In the genomic region with DNA sequence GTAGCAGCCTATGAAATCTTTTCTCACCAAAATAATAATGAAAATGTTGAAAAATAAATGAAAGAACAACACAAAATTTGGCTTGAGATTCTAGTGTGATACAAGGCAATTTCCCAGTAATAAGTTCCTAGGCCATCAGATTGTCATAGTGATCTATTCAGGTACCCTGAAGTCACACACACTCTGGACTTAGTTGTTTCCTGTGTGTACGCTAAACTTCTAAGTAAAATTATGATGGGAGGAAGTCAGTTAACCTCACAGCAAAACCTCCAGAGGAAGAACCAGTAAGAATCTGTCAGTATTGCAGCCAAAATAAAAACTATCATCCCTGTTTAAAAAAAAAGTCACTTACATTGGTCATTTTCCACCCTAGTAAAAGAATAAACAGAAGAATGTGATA, we compare ENCODE assay signal across 18 cellular contexts.
DNase-seq lines count a peak whose midpoint lies in the region; ATAC-seq and TF ChIP-seq lines count a peak whose summit lies in the region.
"Had no signal": no experiment of that assay in that cellular context is flagged by ENCODE, and none has a peak within 500 bp of the region (broad histone marks: within the 10 kb centered on the region; RNA-seq: fewer than 3 reads in every experiment).

No MANE protein-coding gene starts in this region.

- POLR2A ChIA-PET in activated CD8-positive, alpha-beta T cell treated with anti-CD3 and anti-CD28 coated beads for 36 hours (lab: Charles Lee) = no interaction called here

- no peak overlapping the region for H2AFZ ChIP-seq in DND-41 (ENCODE audit: low read depth, low read length)

- H3K36me3 ChIP-seq in DND-41 (ENCODE audit: insufficient read depth, low read length) (no peaks in the 10 kb centered on the region), KOPT-K1 (ENCODE audit: insufficient read depth, low read length) (no peaks in the 10 kb centered on the region)

- no peak for TF ChIP-seq CTCF in DND-41 (IDR thresholded peaks at IDR 0.05; ENCODE audit: borderline replicate concordance, extremely low read depth, low read length, poor library complexity, severe bottlenecking)
- no peak for TF ChIP-seq CTCF in activated CD8-positive, alpha-beta T cell treated with anti-CD3 and anti-CD28 coated beads for 36 hours (IDR thresholded peaks at IDR 0.05)

- H4K20me1 ChIP-seq in DND-41 (ENCODE audit: insufficient read depth, low read length) = no peaks in the 10 kb centered on the region

- no peaks in the 10 kb centered on the region for H3K27me3 ChIP-seq in DND-41 (ENCODE audit: insufficient read depth, low read length, poor library complexity)

- H3K9me3 ChIP-seq in DND-41 (ENCODE audit: insufficient read depth, low read length, severe bottlenecking) (no peaks in the 10 kb centered on the region), KOPT-K1 (ENCODE audit: insufficient read depth, low read length, poor library complexity, severe bottlenecking) (peaks cover 10% of the 10 kb centered on the region)

- peaks cover 14% of the 10 kb centered on the region for H3K4me1 Mint-ChIP-seq in activated naive CD4-positive, alpha-beta T cell treated with anti-CD3 and anti-CD28 coated beads, Interleukin-2, amount 10 ng/mL, durations not matched to agents 7 days and 5 days
- H3K4me1 Mint-ChIP-seq in activated CD8-positive, alpha-beta T cell treated with anti-CD3 and anti-CD28 coated beads for 36 hours (ENCODE audit: low read depth) = peaks cover 7% of the 10 kb centered on the region
- H3K4me1 Mint-ChIP-seq: B cell, CD14-positive monocyte had no signal

- H3K4me3 Mint-ChIP-seq in activated naive CD4-positive, alpha-beta T cell treated with anti-CD3 and anti-CD28 coated beads, Interleukin-2, amount 10 ng/mL, durations not matched to agents 7 days and 5 days = no peak overlapping the region
- H3K4me3 Mint-ChIP-seq in activated CD8-positive, alpha-beta T cell treated with anti-CD3 and anti-CD28 coated beads for 36 hours = no peak overlapping the region
- H3K4me3 Mint-ChIP-seq: B cell; CD14-positive monocyte; CD8-positive, alpha-beta T cell; HFFc6 had no signal

- H3K36me3 Mint-ChIP-seq in activated naive CD4-positive, alpha-beta T cell treated with anti-CD3 and anti-CD28 coated beads, Interleukin-2, amount 10 ng/mL, durations not matched to agents 7 days and 5 days = no peaks in the 10 kb centered on the region
- no peaks in the 10 kb centered on the region for H3K36me3 Mint-ChIP-seq in activated CD8-positive, alpha-beta T cell treated with anti-CD3 and anti-CD28 coated beads for 36 hours (ENCODE audit: low read depth)
- H3K36me3 Mint-ChIP-seq: CD14-positive monocyte; CD8-positive, alpha-beta T cell had no signal

- DNase-seq in activated naive CD4-positive, alpha-beta T cell treated with anti-CD3 and anti-CD28 coated beads, Interleukin-2, amount 10 ng/mL, durations not matched to agents 7 days and 5 days = no peak
- DNase-seq in activated naive CD4-positive, alpha-beta T cell treated with Interleukin-2 at 50 U/mL for 16 hours = no peak
- DNase-seq in DND-41 (peak; percentile 30), HUDEP-2 (lab: John Stamatoyannopoulos, UW; ENCODE audit: unreplicated experiment in 76 of 76) (no peak)
- DNase-seq in activated CD8-positive, alpha-beta T cell treated with anti-CD3 and anti-CD28 coated beads for 36 hours = no peak
- DNase-seq: CD8-positive, alpha-beta T cell; COR-L47; DMS153; DMS79 treated with DMSO at 0.1 percent for 48 hours; GF-D8; HCEC 1CT; HFFc6; IMR-90 had no signal

- intact Hi-C loops in activated CD8-positive, alpha-beta T cell treated with anti-CD3 and anti-CD28 coated beads for 36 hours (cut with micrococcal nuclease) = no loop called here

- peaks cover 12% of the 10 kb centered on the region for H3K27me3 Mint-ChIP-seq in activated naive CD4-positive, alpha-beta T cell treated with anti-CD3 and anti-CD28 coated beads, Interleukin-2, amount 10 ng/mL, durations not matched to agents 7 days and 5 days
- no peaks in the 10 kb centered on the region for H3K27me3 Mint-ChIP-seq in activated CD8-positive, alpha-beta T cell treated with anti-CD3 and anti-CD28 coated beads for 36 hours
- H3K27me3 Mint-ChIP-seq: B cell had no signal

- peaks cover 25% of the 10 kb centered on the region for H3K4me1 ChIP-seq in DND-41 (ENCODE audit: insufficient read depth, low read length)

- H3K27ac ChIP-seq in DND-41 (ENCODE audit: low read length) (peak overlapping the region; percentile 68), KOPT-K1 (ENCODE audit: low read depth, low read length, poor library complexity, severe bottlenecking) (peak overlapping the region; percentile 58)
- H3K27ac ChIP-seq: HL-60 had no signal

- H3K9ac ChIP-seq in DND-41 (ENCODE audit: low read depth, low read length) = 0 out of 2 replicates have a peak overlapping the region, but pooled peaks have one; percentile 2

- H3K4me3 ChIP-seq in DND-41 (ENCODE audit: low read depth in 1 of 2, low read length in 2 of 2) = no peak overlapping the region

- CTCF ChIA-PET in activated naive CD4-positive, alpha-beta T cell treated with anti-CD3 and anti-CD28 coated beads, Interleukin-2, amount 10 ng/mL, durations not matched to agents 7 days and 5 days (lab: Charles Lee) = no interaction called here
- CTCF ChIA-PET in activated CD8-positive, alpha-beta T cell treated with anti-CD3 and anti-CD28 coated beads for 36 hours (lab: Charles Lee) = interaction anchor here (1.8 kb wide), 1 partner anchor 20 kb away, joined by 7 read pairs; no protein-coding TSS in a partner anchor

- peak overlapping the region; percentile 42 for H3K4me2 ChIP-seq in DND-41 (ENCODE audit: insufficient read depth, low read length)

- H3K9me3 Mint-ChIP-seq in activated naive CD4-positive, alpha-beta T cell treated with anti-CD3 and anti-CD28 coated beads, Interleukin-2, amount 10 ng/mL, durations not matched to agents 7 days and 5 days = peaks cover 3% of the 10 kb centered on the region
- H3K9me3 Mint-ChIP-seq in activated CD8-positive, alpha-beta T cell treated with anti-CD3 and anti-CD28 coated beads for 36 hours = peaks cover 7% of the 10 kb centered on the region

- peak overlapping the region; percentile 46 for H3K27ac Mint-ChIP-seq in activated naive CD4-positive, alpha-beta T cell treated with anti-CD3 and anti-CD28 coated beads, Interleukin-2, amount 10 ng/mL, durations not matched to agents 7 days and 5 days
- no peak overlapping the region for H3K27ac Mint-ChIP-seq in activated CD8-positive, alpha-beta T cell treated with anti-CD3 and anti-CD28 coated beads for 36 hours
- H3K27ac Mint-ChIP-seq: B cell; CD14-positive monocyte; CD8-positive, alpha-beta T cell; HFFc6 had no signal

- no peaks in the 10 kb centered on the region for H3K79me2 ChIP-seq in DND-41 (ENCODE audit: insufficient read depth, low read length)

- peak; percentile 99 for ATAC-seq in DND-41 (ENCODE audit: insufficient read depth, low read depth)
- ATAC-seq in activated CD8-positive, alpha-beta T cell treated with anti-CD3 and anti-CD28 coated beads for 36 hours = peak; percentile 47
- ATAC-seq in GM18858 (IDR thresholded peaks at IDR 0.05; ENCODE audit: unreplicated experiment) = no peak
- ATAC-seq: CD8-positive, alpha-beta T cell had no signal
